ENCODE assay signal across 10 cellular contexts in the genomic region with DNA sequence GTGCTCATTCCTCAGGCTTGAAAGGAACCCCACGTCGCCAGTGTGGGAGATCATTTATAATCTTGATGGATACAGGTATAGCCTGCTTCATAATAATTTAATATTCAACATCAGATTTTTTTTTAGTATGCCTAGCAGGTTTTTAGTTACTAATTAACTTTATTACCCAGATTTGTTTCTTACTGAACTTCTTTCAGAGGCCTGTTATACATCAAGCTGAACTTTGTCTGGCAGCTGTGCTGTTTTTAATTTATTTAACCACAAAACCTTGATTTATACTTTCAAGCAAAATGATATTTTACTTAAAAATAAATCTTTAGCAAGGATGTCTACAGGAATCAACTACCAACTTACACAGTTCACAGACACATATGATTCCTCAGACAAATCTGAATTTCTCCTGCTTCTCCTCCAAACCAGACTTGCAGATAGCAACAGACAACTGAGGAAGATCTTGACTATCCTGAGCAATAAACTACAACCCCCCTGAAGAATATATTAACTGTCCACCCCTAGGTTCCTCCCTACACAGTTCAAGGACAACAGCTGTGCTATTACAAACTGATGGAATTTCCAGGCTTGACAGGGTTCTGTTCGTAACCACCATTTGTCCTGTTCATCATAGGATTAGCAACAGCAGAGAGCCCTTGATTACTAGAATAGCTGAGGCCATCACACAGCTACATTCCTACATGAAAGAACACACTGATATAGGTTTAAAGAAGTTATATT.
DNase-seq lines count a peak whose midpoint lies in the region; ATAC-seq and TF ChIP-seq lines count a peak whose summit lies in the region.
"Had no signal": no experiment of that assay in that cellular context is flagged by ENCODE, and none has a peak within 500 bp of the region (broad histone marks: within the 10 kb centered on the region; RNA-seq: fewer than 3 reads in every experiment).

No MANE protein-coding gene starts in this region.

- no peaks in the 10 kb centered on the region for H3K9me3 Mint-ChIP-seq in memory B cell

- H3K27ac Mint-ChIP-seq in memory B cell = peak overlapping the region; percentile 18
- H3K27ac Mint-ChIP-seq: activated CD8-positive, alpha-beta memory T cell treated with anti-CD3 and anti-CD28 coated beads, Interleukin-2, amount 10 ng/mL, durations not matched to agents 7 days and 5 days had no signal

- H3K4me1 Mint-ChIP-seq in memory B cell = peaks cover 36% of the 10 kb centered on the region

- no peak for DNase-seq in LNCaP clone FGC (ENCODE audit: low read depth)
- DNase-seq in cardiac fibroblast (ENCODE audit: low read depth in 2 of 2) = peak; percentile 39 to 43
- DNase-seq in memory B cell (ENCODE audit: low spot score in 2 of 2) = no peak
- peak; percentile 46 for DNase-seq in superior temporal gyrus (ENCODE audit: extremely low spot score)
- no peak for DNase-seq in activated CD4-positive, alpha-beta T cell treated with anti-CD3 and anti-CD28 coated beads, Interleukin-2, amount 50 U/mL, for 1 hour
- DNase-seq in activated CD4-positive, alpha-beta T cell treated with anti-CD3 and anti-CD28 coated beads for 48 hours = no peak
- DNase-seq in UCSD-AML1 (lab: John Stamatoyannopoulos, UW; ENCODE audit: unreplicated experiment) = no peak
- DNase-seq: activated CD8-positive, alpha-beta memory T cell treated with anti-CD3 and anti-CD28 coated beads, Interleukin-2, amount 10 ng/mL, durations not matched to agents 7 days and 5 days; effector CD8-positive, alpha-beta T cell; NCI-H1930 had no signal

- ATAC-seq in memory B cell (ENCODE audit: low read depth) = no peak
- ATAC-seq: activated CD8-positive, alpha-beta memory T cell treated with anti-CD3 and anti-CD28 coated beads, Interleukin-2, amount 10 ng/mL, durations not matched to agents 7 days and 5 days had no signal

- H3K4me3 ChIP-seq in LNCaP clone FGC (ENCODE audit: low read depth, low read length) = peak overlapping the region; percentile 27; the same call in 1 of the 2 replicates
- H3K4me3 ChIP-seq in cardiac fibroblast (replicated peaks in 1 of 2; ENCODE audit: low read depth in 2 of 2, low read length in 2 of 2) = no peak overlapping the region

- H3K27me3 Mint-ChIP-seq in memory B cell = no peaks in the 10 kb centered on the region
- H3K27me3 Mint-ChIP-seq: activated CD8-positive, alpha-beta memory T cell treated with anti-CD3 and anti-CD28 coated beads, Interleukin-2, amount 10 ng/mL, durations not matched to agents 7 days and 5 days had no signal

- no peak for TF ChIP-seq CTCF in LNCaP clone FGC (IDR thresholded peaks at IDR 0.05; ENCODE audit: control insufficient read depth, extremely low read depth, insufficient read depth)
- TF ChIP-seq CTCF in cardiac fibroblast (IDR thresholded peaks at IDR 0.05; ENCODE audit: low read depth, low read length) = no peak

- no peak overlapping the region for H3K4me3 Mint-ChIP-seq in memory B cell
- H3K4me3 Mint-ChIP-seq: activated CD8-positive, alpha-beta memory T cell treated with anti-CD3 and anti-CD28 coated beads, Interleukin-2, amount 10 ng/mL, durations not matched to agents 7 days and 5 days had no signal

- H3K36me3 Mint-ChIP-seq in memory B cell = peaks cover 2% of the 10 kb centered on the region

Comparison
In these comparisons a context has a peak if more than half of its experiments do, and no peak if none do; other contexts are left out.
1. DNase-seq: peak in cardiac fibroblast (2 of 2) and superior temporal gyrus (single experiment); none in LNCaP clone FGC (single experiment), memory B cell (0 of 2), activated CD4-positive, alpha-beta T cell treated with anti-CD3 and anti-CD28 coated beads, Interleukin-2, amount 50 U/mL, for 1 hour (single experiment), activated CD4-positive, alpha-beta T cell treated with anti-CD3 and anti-CD28 coated beads for 48 hours (single experiment) and UCSD-AML1 (single experiment).